ENCODE assay signal across 17 cellular contexts in genomic region chr14:103378042-103378854, GRCh38. TPM values are rescaled to one million over a fixed set of nuclear protein-coding genes. Genes with fewer than 3 reads are reported as not detected.
A peak's percentile ranks its signal among the peaks of the same experiment; 100 is the strongest.
DNase-seq lines count a peak whose midpoint lies in the region; ATAC-seq, FAIRE-seq and TF ChIP-seq lines count a peak whose summit lies in the region.
"Had no signal": no experiment of that assay in that cellular context is flagged by ENCODE, and none has a peak within 500 bp of the region (broad histone marks: within the 10 kb centered on the region; RNA-seq: fewer than 3 reads in every experiment).

No MANE protein-coding gene starts in this region.

- H3K4me3 ChIP-seq in GM23338 (no peak overlapping the region), small intestine (ENCODE audit: low read depth in 1 of 2, low read length in 2 of 2) (no peak overlapping the region), left lung (no peak overlapping the region)

- TF ChIP-seq CTCF in GM23338 (conservative IDR thresholded peaks at IDR 0.05; ENCODE audit: low read depth in 2 of 2) (no peak), left lung (IDR thresholded peaks at IDR 0.05) (no peak), CD14-positive monocyte (IDR thresholded peaks at IDR 0.05) (no peak)

- no peaks in the 10 kb centered on the region for H3F3A ChIP-seq in GM23338 (replicated peaks; ENCODE audit: low read depth)

- intact Hi-C loops in left lung (cut with DNase I) (no loop called here), CD14-positive monocyte (cut with micrococcal nuclease) (no loop called here)

- no peaks in the 10 kb centered on the region for H3K36me3 Mint-ChIP-seq in GM23338 (ENCODE audit: low read depth)
- H3K36me3 Mint-ChIP-seq in CD14-positive monocyte: no peaks in the 10 kb centered on the region
- H3K36me3 Mint-ChIP-seq: CD4-positive, alpha-beta memory T cell had no signal

- peak; percentile 97 for TF ChIP-seq POLR2A in erythroblast (IDR thresholded peaks at IDR 0.05; ENCODE audit: low read length)

- 49 to 75% (median 61%) methylated on average over 14 of the region's 14 CpGs for WGBS in small intestine, 3 donors

- ATAC-seq in GM23338 (no peak), left lung (no peak)

- no peaks in the 10 kb centered on the region for H4K20me1 ChIP-seq in GM23338 (replicated peaks; ENCODE audit: insufficient read depth)

- H3K4me1 ChIP-seq in GM23338 (ENCODE audit: insufficient read depth) (no peaks in the 10 kb centered on the region; the same call in 1 of the 2 replicates), small intestine (ENCODE audit: control insufficient read depth in 2 of 2, insufficient read depth in 1 of 2, low read depth in 1 of 2, low read length in 1 of 2) (no peaks in the 10 kb centered on the region), left lung (peaks cover 0 to 9% of the 10 kb centered on the region in 2 donors)

- H3K27ac ChIP-seq in GM23338 (ENCODE audit: low read depth) (no peak overlapping the region), small intestine (ENCODE audit: low read depth in 1 of 2, low read length in 1 of 2) (no peak overlapping the region), left lung (no peak overlapping the region)

- H3K4me1 Mint-ChIP-seq in GM23338 (peaks cover 7% of the 10 kb centered on the region), CD14-positive monocyte (peaks cover 26% of the 10 kb centered on the region)
- H3K4me1 Mint-ChIP-seq: B cell; CD4-positive, alpha-beta memory T cell had no signal

- no peak for DNase-seq in GM23338 (ENCODE audit: low spot score)
- DNase-seq in OCI-M2 (lab: John Stamatoyannopoulos, UW; ENCODE audit: unreplicated experiment): peak; percentile 89
- peak; percentile 96 to 99 for DNase-seq in erythroblast (lab: John Stamatoyannopoulos, UW)
- DNase-seq in small intestine: peak; percentile 55
- no peak for DNase-seq in left lung
- DNase-seq in CD14-positive monocyte (ENCODE audit: low spot score): no peak
- no peak for DNase-seq in DMS114 treated with DMSO at 0.1 percent for 48 hours (lab: John Stamatoyannopoulos, UW; ENCODE audit: unreplicated experiment)
- DNase-seq: ACHN; CD4-positive, alpha-beta memory T cell; GOT3; NCI-H1092; NCI-H1694; NCI-H446 treated with DMSO at 0.1 percent for 48 hours; NCI-H774; SHP77 treated with DMSO at 0.1 percent for 48 hours had no signal

- H3K9me2 ChIP-seq in GM23338 (ENCODE audit: insufficient read depth): no peaks in the 10 kb centered on the region

- no peak overlapping the region for H3K4me2 ChIP-seq in GM23338

- no peaks in the 10 kb centered on the region for H3K36me3 ChIP-seq in GM23338 (ENCODE audit: insufficient read depth)
- no peaks in the 10 kb centered on the region for H3K36me3 ChIP-seq in small intestine (ENCODE audit: control insufficient read depth in 2 of 2, insufficient read depth in 2 of 2, low read length in 2 of 2)
- no peaks in the 10 kb centered on the region for H3K36me3 ChIP-seq in left lung

- no peak for FAIRE-seq in small intestine (lab: Jason Lieb, UNC)
- FAIRE-seq: RCC 7860 had no signal

- H3K4me3 Mint-ChIP-seq in GM23338: no peak overlapping the region
- no peak overlapping the region for H3K4me3 Mint-ChIP-seq in CD14-positive monocyte
- H3K4me3 Mint-ChIP-seq: B cell; CD4-positive, alpha-beta memory T cell had no signal

- H3K27me3 ChIP-seq in GM23338 (ENCODE audit: insufficient read depth) (no peaks in the 10 kb centered on the region), small intestine (ENCODE audit: control insufficient read depth in 2 of 2, insufficient read depth in 2 of 2, low read length in 2 of 2) (no peaks in the 10 kb centered on the region), left lung (no peaks in the 10 kb centered on the region)

- H3K27ac Mint-ChIP-seq in GM23338 (no peak overlapping the region), CD14-positive monocyte (peak overlapping the region in 2 of 7 donors; percentile 4 to 47)
- H3K27ac Mint-ChIP-seq: B cell had no signal

- H3K79me2 ChIP-seq in GM23338 (replicated peaks; ENCODE audit: insufficient read depth): no peaks in the 10 kb centered on the region

- H3K27me3 Mint-ChIP-seq in GM23338 (ENCODE audit: insufficient read depth, low read depth, poor library complexity) (peaks cover 6% of the 10 kb centered on the region), CD14-positive monocyte (ENCODE audit: low read depth in 3 of 3) (peaks cover 2 to 7% (median 2%) of the 10 kb centered on the region in 3 donors)

- no peaks in the 10 kb centered on the region for H3K9me3 Mint-ChIP-seq in GM23338
- peaks cover 0 to 3% (median 0%) of the 10 kb centered on the region in 7 donors for H3K9me3 Mint-ChIP-seq in CD14-positive monocyte

- H3K9me3 ChIP-seq in small intestine (ENCODE audit: control insufficient read depth, low read depth) (no peaks in the 10 kb centered on the region), left lung (no peaks in the 10 kb centered on the region)

- 0 out of 2 replicates have a peak overlapping the region, but pooled peaks have one; percentile 63 for H2AFZ ChIP-seq in GM23338

TF ChIP-seq in GM23338, 12 proteins besides CTCF, POLR2A, EP300 and RAD21 (continues in another document):
- no peak for TF ChIP-seq ZNF462 (CRISPR knock-in tag; IDR thresholded peaks at IDR 0.05)
- TF ChIP-seq ZNF114 (CRISPR knock-in tag; IDR thresholded peaks at IDR 0.05): no peak
- no peak for TF ChIP-seq EZH2 (IDR thresholded peaks at IDR 0.05; ENCODE audit: low read depth, unreplicated experiment)
- TF ChIP-seq CREB1 (CRISPR knock-in tag; IDR thresholded peaks at IDR 0.05; ENCODE audit: low read depth): no peak
- TF ChIP-seq STAT1 (IDR thresholded peaks at IDR 0.05; ENCODE audit: unreplicated experiment): no peak
- no peak for TF ChIP-seq NANOG (IDR thresholded peaks at IDR 0.05; ENCODE audit: borderline replicate concordance)
- TF ChIP-seq EZH2phosphoT487 (IDR thresholded peaks at IDR 0.05; ENCODE audit: unreplicated experiment): no peak

RNA-seq across cellular contexts. Expression of gene MARK3, which starts 7.0 kb away (rescaled TPM):
- 69.7 and 75.8 TPM in 2 replicates for total RNA-seq in GM23338 (2014; rRNA removed; shearing (Covaris generic))
- 38.2 and 45.9 TPM in 2 replicates for polyA plus RNA-seq in GM23338 (2016; fragmentation: Nextera tagmentation; extraction: Ambion mirVana)
- polyA plus RNA-seq in small intestine: 10 to 100 TPM; 37.7 to 67.8 (median 62.4) TPM
- 10 to 100 TPM; 78.8 to 92.9 TPM for total RNA-seq in left lung
- polyA plus RNA-seq in CD14-positive monocyte: 10 to 100 TPM; 29.3 to 44.7 TPM

RNA-seq across cellular contexts. Expression of gene EIF5, which starts 44.2 kb away (rescaled TPM):
- total RNA-seq in GM23338 (2014; rRNA removed; shearing (Covaris generic)): 177 and 194 TPM in 2 replicates
- polyA plus RNA-seq in GM23338 (2016; fragmentation: Nextera tagmentation; extraction: Ambion mirVana) (476 and 634 TPM in 2 replicates), small intestine (100 to 1,000 TPM in 1 of 3 donors, 10 to 100 TPM in 2; 80.5 to 148 (median 82.3) TPM), CD14-positive monocyte (100 to 1,000 TPM; 163 to 191 TPM)
- total RNA-seq in left lung: 100 to 1,000 TPM; 164 to 239 TPM

Comparison
In these comparisons a context has a peak if more than half of its experiments do, and no peak if none do; other contexts are left out.
1. DNase-seq: peak in OCI-M2 (single experiment), erythroblast (2 of 2) and small intestine (single experiment); none in GM23338 (single experiment), left lung (0 of 2), CD14-positive monocyte (single experiment) and DMS114 treated with DMSO at 0.1 percent for 48 hours (single experiment).